In the genomic region with DNA sequence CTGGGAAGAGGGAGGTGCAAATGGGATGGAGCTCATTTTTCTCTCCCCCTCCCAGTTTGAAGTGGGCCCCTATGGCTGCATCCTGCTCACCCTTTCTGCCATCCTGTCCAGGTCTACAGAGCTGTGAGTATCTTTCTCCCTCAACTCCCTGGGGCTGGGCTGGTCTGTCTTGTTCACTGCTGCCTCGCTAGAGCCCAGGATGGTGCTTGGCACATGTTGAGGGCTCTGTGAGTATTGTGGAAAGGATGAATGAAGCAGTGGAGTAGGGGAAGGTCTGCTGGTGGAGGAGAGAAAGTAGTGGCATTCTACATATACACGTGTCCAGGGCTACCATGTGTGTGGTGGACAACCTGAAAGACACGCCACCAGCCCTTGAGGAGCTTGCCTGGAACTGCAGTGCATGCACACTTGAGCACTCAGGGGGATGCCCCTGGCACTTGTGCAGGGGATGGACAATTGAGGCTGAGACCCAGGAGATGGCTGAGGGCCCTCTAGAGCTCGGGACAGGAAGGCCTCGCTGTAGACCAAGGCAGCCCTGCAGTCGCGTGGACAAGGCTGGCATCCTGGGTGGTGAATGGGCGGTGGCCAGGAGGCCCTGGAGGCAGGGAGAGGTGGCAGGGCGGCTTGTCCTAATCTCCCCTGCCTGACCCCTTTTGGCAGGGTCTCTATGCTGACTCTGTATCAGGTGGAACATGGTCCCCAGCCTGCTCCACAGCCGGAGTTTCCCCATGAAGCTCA, we compare ENCODE assay signal across 1 cellular context.
TF ChIP-seq lines count a peak whose summit lies in the region.

No MANE protein-coding gene starts in this region.

TF ChIP-seq in HepG2, 621 proteins besides CTCF, POLR2A, EP300 and RAD21:
- TF ChIP-seq MNT (IDR thresholded peaks at IDR 0.05) (0 out of 2 replicates have a peak, but pooled peaks have one; percentile 20), ELK4 (CRISPR knock-in tag; IDR thresholded peaks at IDR 0.05; ENCODE audit: borderline replicate concordance) (no peak), HES4 (CRISPR knock-in tag; IDR thresholded peaks at IDR 0.05; ENCODE audit: borderline replicate concordance) (no peak), ZSCAN31 (CRISPR knock-in tag; IDR thresholded peaks at IDR 0.05; ENCODE audit: low read depth) (no peak)
